ENCODE assay signal across 7 cellular contexts in genomic region chr17:75832164-75832651, GRCh38. TPM values are rescaled to one million over a fixed set of nuclear protein-coding genes. Genes with fewer than 3 reads are reported as not detected.
A peak's percentile ranks its signal among the peaks of the same experiment; 100 is the strongest.
DNase-seq lines count a peak whose midpoint lies in the region; ATAC-seq and TF ChIP-seq lines count a peak whose summit lies in the region.

No MANE protein-coding gene starts in this region.

- H3K4me3 ChIP-seq in Jurkat, Clone E6-1 (ENCODE audit: low read length): peak overlapping the region; percentile 38

- TF ChIP-seq CTCF in glutamatergic neuron (IDR thresholded peaks at IDR 0.05; ENCODE audit: partially characterized antibody, unreplicated experiment): no peak

- no peaks in the 10 kb centered on the region for H3K36me3 Mint-ChIP-seq in glutamatergic neuron (ENCODE audit: unreplicated experiment)

- no peak overlapping the region for H3K27ac Mint-ChIP-seq in glutamatergic neuron (ENCODE audit: unreplicated experiment)

- H3K9me3 Mint-ChIP-seq in glutamatergic neuron (ENCODE audit: unreplicated experiment): peaks cover 13% of the 10 kb centered on the region

- peak overlapping the region; percentile 3 for H3K4me3 Mint-ChIP-seq in glutamatergic neuron (ENCODE audit: unreplicated experiment)

- peaks cover 6% of the 10 kb centered on the region for H3K27me3 Mint-ChIP-seq in glutamatergic neuron (ENCODE audit: unreplicated experiment)

- peak; percentile 30 for DNase-seq in Jurkat, Clone E6-1 (ENCODE audit: low read depth, low spot score)
- DNase-seq in activated T-cell treated with anti-CD3 and anti-CD28 coated beads for 24 hours (ENCODE audit: low read depth): peak; percentile 36
- DNase-seq in glutamatergic neuron: no peak
- DNase-seq in stimulated activated CD8-positive, alpha-beta memory T cell treated with anti-CD3 and anti-CD28 coated beads, Interleukin-7, amount 100 ng/mL, for 48 hours (ENCODE audit: extremely low read depth in 1 of 2, low read depth in 1 of 2): peak; percentile 32 to 33
- DNase-seq in NCI-H1417 (lab: John Stamatoyannopoulos, UW): no peak
- DNase-seq in NCI-H748 treated with DMSO at 0.1 percent for 48 hours (lab: John Stamatoyannopoulos, UW): no peak

- peaks cover 11% of the 10 kb centered on the region for H3K4me1 Mint-ChIP-seq in glutamatergic neuron (ENCODE audit: low read depth, unreplicated experiment)

- ATAC-seq in HG03039 (IDR thresholded peaks at IDR 0.05; ENCODE audit: unreplicated experiment): no peak

RNA-seq across cellular contexts. Expression of gene UNC13D, which starts 12.0 kb away (rescaled TPM):
- 87.6 TPM for polyA plus RNA-seq in Jurkat, Clone E6-1 (2012; ENCODE audit: insufficient read depth, insufficient read length)
- total RNA-seq in glutamatergic neuron (ENCODE audit: unreplicated experiment): 2.4 TPM

RNA-seq across cellular contexts. Expression of gene WBP2, which starts 22.9 kb away (rescaled TPM):
- polyA plus RNA-seq in Jurkat, Clone E6-1 (2012; ENCODE audit: insufficient read depth, insufficient read length): 120 TPM
- 111 TPM for total RNA-seq in glutamatergic neuron (ENCODE audit: unreplicated experiment)

RNA-seq across cellular contexts. Expression of gene TRIM47, which starts 46.2 kb away (rescaled TPM):
- 20.4 TPM for polyA plus RNA-seq in Jurkat, Clone E6-1 (2012; ENCODE audit: insufficient read depth, insufficient read length)
- total RNA-seq in glutamatergic neuron (ENCODE audit: unreplicated experiment): 2.1 TPM

RNA-seq across cellular contexts. Expression of gene UNK, which starts 47.6 kb away (rescaled TPM):
- polyA plus RNA-seq in Jurkat, Clone E6-1 (2012; ENCODE audit: insufficient read depth, insufficient read length): 43.6 TPM
- total RNA-seq in glutamatergic neuron (ENCODE audit: unreplicated experiment): 65.5 TPM

Comparison
In these comparisons a context has a peak if more than half of its experiments do, and no peak if none do; other contexts are left out.
1. DNase-seq: peak in Jurkat, Clone E6-1 (single experiment), activated T-cell treated with anti-CD3 and anti-CD28 coated beads for 24 hours (single experiment) and stimulated activated CD8-positive, alpha-beta memory T cell treated with anti-CD3 and anti-CD28 coated beads, Interleukin-7, amount 100 ng/mL, for 48 hours (2 of 2); none in glutamatergic neuron (single experiment), NCI-H1417 (0 of 3) and NCI-H748 treated with DMSO at 0.1 percent for 48 hours (single experiment).